In genomic region chr5:148887123-148887881, GRCh38 we compare ENCODE assay signal across 22 cellular contexts.
A peak's percentile ranks its signal among the peaks of the same experiment; 100 is the strongest.
DNase-seq lines count a peak whose midpoint lies in the region; ATAC-seq and TF ChIP-seq lines count a peak whose summit lies in the region.
"Had no signal": no experiment of that assay in that cellular context is flagged by ENCODE, and none has a peak within 500 bp of the region (broad histone marks: within the 10 kb centered on the region; RNA-seq: fewer than 3 reads in every experiment).

No MANE protein-coding gene starts in this region.

- no peak overlapping the region for H3K4me3 ChIP-seq in MM.1S (ENCODE audit: low read length)
- H3K4me3 ChIP-seq: heart left ventricle, prostate gland, SJSA1 had no signal

- H3K9me3 ChIP-seq in MM.1S (replicated peaks; ENCODE audit: insufficient read depth, low read length) = no peaks in the 10 kb centered on the region
- H3K9me3 ChIP-seq: prostate gland, SJSA1 had no signal

- H3K4me2 ChIP-seq in MM.1S (ENCODE audit: low read depth, low read length) = no peak overlapping the region

- no peaks in the 10 kb centered on the region for H3K9me3 Mint-ChIP-seq in activated T-helper 17 cell treated with anti-CD3 and anti-CD28 coated beads, Interleukin-2, amount 50 U/mL, for 72 hours
- H3K9me3 Mint-ChIP-seq: type B pancreatic cell had no signal

- H3K27ac Mint-ChIP-seq in activated T-helper 17 cell treated with anti-CD3 and anti-CD28 coated beads, Interleukin-2, amount 50 U/mL, for 72 hours = no peak overlapping the region
- H3K27ac Mint-ChIP-seq: type B pancreatic cell had no signal

- H3K4me1 ChIP-seq in MM.1S (ENCODE audit: low read length) = no peaks in the 10 kb centered on the region
- H3K4me1 ChIP-seq: heart left ventricle, prostate gland, SJSA1 had no signal

- H3K27ac ChIP-seq in RWPE1 (no peak overlapping the region), MM.1S (ENCODE audit: low read length) (no peak overlapping the region)
- H3K27ac ChIP-seq: C4-2B, epithelial cell of prostate, heart left ventricle, HL-60, prostate gland, SJSA1 had no signal

- H3F3A ChIP-seq in MM.1S (ENCODE audit: insufficient read depth, low read length) = no peaks in the 10 kb centered on the region

- TF ChIP-seq CTCF in RWPE1 (conservative IDR thresholded peaks at IDR 0.05; ENCODE audit: low read depth) (no peak), MM.1S (IDR thresholded peaks at IDR 0.05; ENCODE audit: low read length) (no peak)

- H3K4me3 Mint-ChIP-seq in activated T-helper 17 cell treated with anti-CD3 and anti-CD28 coated beads, Interleukin-2, amount 50 U/mL, for 72 hours = no peak overlapping the region
- H3K4me3 Mint-ChIP-seq: type B pancreatic cell had no signal

- H3K79me2 ChIP-seq in MM.1S (ENCODE audit: low read length) = no peaks in the 10 kb centered on the region

- H4K20me1 ChIP-seq in MM.1S (ENCODE audit: insufficient read depth, low read length) = no peaks in the 10 kb centered on the region

- no peaks in the 10 kb centered on the region for H3K27me3 ChIP-seq in MM.1S (replicated peaks; ENCODE audit: insufficient read depth, low read length)
- H3K27me3 ChIP-seq: heart left ventricle, SJSA1 had no signal

- ATAC-seq in GM18520 (IDR thresholded peaks at IDR 0.05; ENCODE audit: unreplicated experiment) (peak; percentile 85), GM19452 (IDR thresholded peaks at IDR 0.05; ENCODE audit: unreplicated experiment) (peak; percentile 84), HG02981 (IDR thresholded peaks at IDR 0.05; ENCODE audit: unreplicated experiment) (peak; percentile 69), GM21526 (IDR thresholded peaks at IDR 0.05; ENCODE audit: low FRiP score, unreplicated experiment) (no peak), GM21825 (IDR thresholded peaks at IDR 0.05; ENCODE audit: unreplicated experiment) (no peak)
- ATAC-seq in activated T-helper 17 cell treated with anti-CD3 and anti-CD28 coated beads, Interleukin-2, amount 50 U/mL, for 72 hours (replicated peaks) = peak; percentile 88
- ATAC-seq: heart left ventricle had no signal

- no peak overlapping the region for H2AFZ ChIP-seq in MM.1S (ENCODE audit: low read length)

- no peaks in the 10 kb centered on the region for H3K9me2 ChIP-seq in MM.1S (replicated peaks; ENCODE audit: insufficient read depth, low read length)

- POLR2A ChIA-PET in RWPE1 (lab: Yijun Ruan, JAX; ENCODE audit: low non-redundant PET) = no interaction called here

- H3K27me3 Mint-ChIP-seq in activated T-helper 17 cell treated with anti-CD3 and anti-CD28 coated beads, Interleukin-2, amount 50 U/mL, for 72 hours = peaks cover 11% of the 10 kb centered on the region

- H3K9ac ChIP-seq in MM.1S (ENCODE audit: low read length) = no peak overlapping the region

- H3K36me3 ChIP-seq in MM.1S (replicated peaks; ENCODE audit: insufficient read depth, low read length) = no peaks in the 10 kb centered on the region
- H3K36me3 ChIP-seq: heart left ventricle, prostate gland, SJSA1 had no signal

- H3K36me3 Mint-ChIP-seq in activated T-helper 17 cell treated with anti-CD3 and anti-CD28 coated beads, Interleukin-2, amount 50 U/mL, for 72 hours (ENCODE audit: low read depth) = no peaks in the 10 kb centered on the region
- H3K36me3 Mint-ChIP-seq: type B pancreatic cell had no signal

- DNase-seq in RWPE1 (ENCODE audit: low spot score) = no peak
- no peak for DNase-seq in MM.1S
- DNase-seq: activated CD4-positive, alpha-beta T cell treated with anti-CD3 and anti-CD28 coated beads for 1 hour; Calu3; heart left ventricle; Karpas-422; mesenchymal stem cell; NCI-H1048; NCI-H187 treated with DMSO at 0.1 percent for 48 hours; T-helper 1 cell had no signal

- H3K4me1 Mint-ChIP-seq in activated T-helper 17 cell treated with anti-CD3 and anti-CD28 coated beads, Interleukin-2, amount 50 U/mL, for 72 hours = no peaks in the 10 kb centered on the region

- CTCF ChIA-PET in RWPE1 (lab: Yijun Ruan, JAX) = interaction anchor here (0.6 kb wide), 1 partner anchor 116 kb away, joined by 3 read pairs; no protein-coding TSS in a partner anchor

Comparison
In these comparisons a context has a peak if more than half of its experiments do, and no peak if none do; other contexts are left out.
1. ATAC-seq: peak in GM18520 (single experiment), GM19452 (single experiment), HG02981 (single experiment) and activated T-helper 17 cell treated with anti-CD3 and anti-CD28 coated beads, Interleukin-2, amount 50 U/mL, for 72 hours (single experiment); none in GM21526 (single experiment) and GM21825 (single experiment).